Comparison of ENCODE assay signal across 11 cellular contexts in the genomic region with DNA sequence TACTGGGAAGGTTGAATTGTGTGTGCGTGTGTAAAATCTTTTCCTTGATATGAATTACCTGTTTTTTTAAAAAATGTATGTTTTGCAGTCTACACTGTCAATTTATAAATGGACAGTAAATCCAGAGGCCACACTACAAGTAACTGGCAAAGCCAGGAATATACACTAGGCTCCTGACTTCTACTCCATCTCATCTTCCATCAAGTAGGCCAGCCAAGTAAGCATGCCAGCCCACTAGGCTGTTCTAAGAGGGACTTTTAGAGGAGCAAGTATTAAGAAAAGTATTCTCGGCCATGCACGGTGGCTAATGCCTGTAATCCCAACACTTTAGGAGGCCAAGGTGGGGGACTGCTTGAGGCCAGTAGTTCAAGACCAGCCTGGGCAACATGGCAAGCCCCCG.
"Had no signal": no experiment of that assay in that cellular context is flagged by ENCODE, and none has a peak within 500 bp of the region (broad histone marks: within the 10 kb centered on the region; RNA-seq: fewer than 3 reads in every experiment).

No MANE protein-coding gene starts in this region.

- H3K9ac ChIP-seq: GM23248 had no signal

- FAIRE-seq: H1, H54 had no signal

- DNase-seq: GM23248, GOT3, H7, H9, HCEC 1CT, HFFc6 had no signal

- H3K4me1 ChIP-seq: HAP-1 had no signal

- H3K27ac ChIP-seq: GM23248 had no signal

- H3K4me2 ChIP-seq: GM23338 had no signal

- H3K9me3 ChIP-seq: HAP-1 had no signal

- H2AFZ ChIP-seq: GM23248, GM23338 had no signal

- ATAC-seq: GM23338, HCT116 had no signal

- H3K4me3 ChIP-seq: GM23248, GM23338, HAP-1 had no signal
